ENCODE assay signal across 17 cellular contexts in genomic region chr1:181064030-181064594, GRCh38. TPM values are rescaled to one million over a fixed set of nuclear protein-coding genes. Genes with fewer than 3 reads are reported as not detected.
DNase-seq lines count a peak whose midpoint lies in the region; ATAC-seq and TF ChIP-seq lines count a peak whose summit lies in the region.
"Had no signal": no experiment of that assay in that cellular context is flagged by ENCODE, and none has a peak within 500 bp of the region (broad histone marks: within the 10 kb centered on the region; RNA-seq: fewer than 3 reads in every experiment).

No MANE protein-coding gene starts in this region.

- peaks cover 25% of the 10 kb centered on the region for H3K4me1 Mint-ChIP-seq in activated naive CD8-positive, alpha-beta T cell treated with anti-CD3 and anti-CD28 coated beads, Interleukin-2, amount 50 U/mL, for 24 hours

- H3K27me3 ChIP-seq in BLaER1 treated with 17β-estradiol and CSF1 and Interleukin-3, amounts not matched to agents 10 nM and 100 nM: no peaks in the 10 kb centered on the region
- H3K27me3 ChIP-seq in Loucy (ENCODE audit: insufficient read depth, low read length, poor library complexity, severe bottlenecking) (no peaks in the 10 kb centered on the region), hepatocyte (no peaks in the 10 kb centered on the region)
- H3K27me3 ChIP-seq: brain microvascular endothelial cell, uterus had no signal

- H3K4me1 ChIP-seq in BLaER1 treated with 17β-estradiol and CSF1 and Interleukin-3, amounts not matched to agents 10 nM and 100 nM: peaks cover 37 to 56% (median 47%) of the 10 kb centered on the region in 10 experiments
- H3K4me1 ChIP-seq in Loucy (ENCODE audit: insufficient read depth, low read length, poor library complexity, severe bottlenecking): peaks cover 33% of the 10 kb centered on the region
- peaks cover 4% of the 10 kb centered on the region for H3K4me1 ChIP-seq in hepatocyte (ENCODE audit: insufficient read depth)
- H3K4me1 ChIP-seq: uterus had no signal

- no peak overlapping the region for H3K4me3 ChIP-seq in BLaER1 treated with 17β-estradiol and CSF1 and Interleukin-3, amounts not matched to agents 10 nM and 100 nM
- no peak overlapping the region for H3K4me3 ChIP-seq in Loucy (ENCODE audit: low read length, poor library complexity, severe bottlenecking)
- H3K4me3 ChIP-seq in hepatocyte: no peak overlapping the region
- H3K4me3 ChIP-seq: GM23248, SK-N-MC, uterus had no signal

- WGBS in hepatocyte (ENCODE audit: low lambda C conversion rate, missing lambda C conversion rate): 22% methylated on average over 6 of the region's 6 CpGs

- TF ChIP-seq CTCF in Loucy (conservative IDR thresholded peaks at IDR 0.05; ENCODE audit: low read length) (no peak), hepatocyte (IDR thresholded peaks at IDR 0.05; ENCODE audit: poor library complexity) (no peak), omental fat pad (IDR thresholded peaks at IDR 0.05) (no peak)

- H3K9ac ChIP-seq in BLaER1 treated with 17β-estradiol and CSF1 and Interleukin-3, amounts not matched to agents 10 nM and 100 nM: peak overlapping the region in 8 of 11 experiments; percentile 30 to 89 (median 78); a peak in 9 of 22 replicates
- H3K9ac ChIP-seq in Loucy (ENCODE audit: low read depth, low read length, poor library complexity, severe bottlenecking): peak overlapping the region; percentile 62

- peak overlapping the region; percentile 73 to 98 (median 92); a peak in 20 of 22 replicates for H3K27ac ChIP-seq in BLaER1 treated with 17β-estradiol and CSF1 and Interleukin-3, amounts not matched to agents 10 nM and 100 nM
- peak overlapping the region; percentile 2 for H3K27ac ChIP-seq in hepatocyte
- H3K27ac ChIP-seq: brain microvascular endothelial cell, SK-N-MC, uterus had no signal

- H2AFZ ChIP-seq in Loucy (ENCODE audit: low read length) (peak overlapping the region; percentile 43; the same call in 1 of the 2 replicates), hepatocyte (no peak overlapping the region)

- no peaks in the 10 kb centered on the region; a peak in 1 of 22 replicates for H4K20me1 ChIP-seq in BLaER1 treated with 17β-estradiol and CSF1 and Interleukin-3, amounts not matched to agents 10 nM and 100 nM
- no peaks in the 10 kb centered on the region for H4K20me1 ChIP-seq in Loucy (ENCODE audit: insufficient read depth, low read length, poor library complexity, severe bottlenecking)
- no peaks in the 10 kb centered on the region for H4K20me1 ChIP-seq in hepatocyte (ENCODE audit: insufficient read depth, poor library complexity, severe bottlenecking)

- no peaks in the 10 kb centered on the region for H3K79me2 ChIP-seq in Loucy (ENCODE audit: insufficient read depth, low read length)
- no peaks in the 10 kb centered on the region for H3K79me2 ChIP-seq in hepatocyte

- H3F3A ChIP-seq in Loucy (ENCODE audit: low read depth): peaks cover 7% of the 10 kb centered on the region; the same call in 1 of the 2 replicates

- H3K27ac Mint-ChIP-seq in activated naive CD8-positive, alpha-beta T cell treated with anti-CD3 and anti-CD28 coated beads, Interleukin-2, amount 50 U/mL, for 24 hours: peak overlapping the region; percentile 71

- H3K4me3 Mint-ChIP-seq in activated naive CD8-positive, alpha-beta T cell treated with anti-CD3 and anti-CD28 coated beads, Interleukin-2, amount 50 U/mL, for 24 hours: no peak overlapping the region

- peaks cover 0 to 10% (median 5%) of the 10 kb centered on the region in 11 experiments; a peak in 10 of 22 replicates for H3K36me3 ChIP-seq in BLaER1 treated with 17β-estradiol and CSF1 and Interleukin-3, amounts not matched to agents 10 nM and 100 nM
- H3K36me3 ChIP-seq in Loucy (ENCODE audit: insufficient read depth, low read length) (no peaks in the 10 kb centered on the region), hepatocyte (replicated peaks; ENCODE audit: insufficient read depth, low read depth) (no peaks in the 10 kb centered on the region)
- H3K36me3 ChIP-seq: brain microvascular endothelial cell, uterus had no signal

- H3K36me3 Mint-ChIP-seq in activated naive CD8-positive, alpha-beta T cell treated with anti-CD3 and anti-CD28 coated beads, Interleukin-2, amount 50 U/mL, for 24 hours (ENCODE audit: low read depth): peaks cover 10% of the 10 kb centered on the region
- H3K36me3 Mint-ChIP-seq: stimulated activated effector memory CD8-positive, alpha-beta T cell treated with anti-CD3 and anti-CD28 coated beads, Interleukin-12 subunit alpha, Interleukin-12 subunit beta, amount 100 ng/mL, for 72 hours had no signal

- H3K9me3 ChIP-seq in BLaER1 treated with 17β-estradiol and CSF1 and Interleukin-3, amounts not matched to agents 10 nM and 100 nM (replicated peaks in 1 of 11): peaks cover 9 to 24% (median 19%) of the 10 kb centered on the region in 11 experiments
- H3K9me3 ChIP-seq in Loucy (ENCODE audit: insufficient read depth, low read depth, low read length) (peaks cover 6% of the 10 kb centered on the region; the same call in 1 of the 2 replicates), hepatocyte (ENCODE audit: low read depth) (no peaks in the 10 kb centered on the region)
- H3K9me3 ChIP-seq: uterus had no signal

- no peak for ATAC-seq in activated naive CD8-positive, alpha-beta T cell treated with anti-CD3 and anti-CD28 coated beads, Interleukin-2, amount 50 U/mL, for 24 hours
- ATAC-seq in omental fat pad (ENCODE audit: low FRiP score): no peak
- ATAC-seq: stimulated activated effector memory CD8-positive, alpha-beta T cell treated with anti-CD3 and anti-CD28 coated beads, Interleukin-12 subunit alpha, Interleukin-12 subunit beta, amount 100 ng/mL, for 72 hours had no signal

- H3K27me3 Mint-ChIP-seq in activated naive CD8-positive, alpha-beta T cell treated with anti-CD3 and anti-CD28 coated beads, Interleukin-2, amount 50 U/mL, for 24 hours: no peaks in the 10 kb centered on the region

- peak overlapping the region; percentile 41 to 92 (median 87) for H3K4me2 ChIP-seq in BLaER1 treated with 17β-estradiol and CSF1 and Interleukin-3, amounts not matched to agents 10 nM and 100 nM
- H3K4me2 ChIP-seq in Loucy (ENCODE audit: low read depth, low read length, poor library complexity, severe bottlenecking) (no peak overlapping the region), hepatocyte (peak overlapping the region; percentile 42)

- no peaks in the 10 kb centered on the region for H3K9me2 ChIP-seq in Loucy (replicated peaks; ENCODE audit: low read depth, low read length)
- no peaks in the 10 kb centered on the region for H3K9me2 ChIP-seq in hepatocyte (replicated peaks; ENCODE audit: insufficient read depth)

- peaks cover 7% of the 10 kb centered on the region for H3K9me3 Mint-ChIP-seq in activated naive CD8-positive, alpha-beta T cell treated with anti-CD3 and anti-CD28 coated beads, Interleukin-2, amount 50 U/mL, for 24 hours

- no peak for DNase-seq in activated naive CD8-positive, alpha-beta T cell treated with anti-CD3 and anti-CD28 coated beads, Interleukin-2, amount 50 U/mL, for 24 hours
- DNase-seq in hepatocyte (ENCODE audit: low spot score) (no peak), omental fat pad (ENCODE audit: low spot score) (no peak), occipital lobe (lab: John Stamatoyannopoulos, UW) (no peak), anterior cingulate cortex (lab: John Stamatoyannopoulos, UW) (no peak)
- no peak for DNase-seq in stimulated activated naive CD4-positive, alpha-beta T cell treated with Interleukin-2 at 50 U/mL for 16 hours (lab: John Stamatoyannopoulos, UW)
- DNase-seq: activated gamma-delta T cell treated with Interleukin-2 at 50 U/mL for 16 hours; brain microvascular endothelial cell; effector CD4-positive, alpha-beta T cell; GM23248; NCI-H1105 treated with DMSO at 0.1 percent for 48 hours; nucleus accumbens; uterus had no signal

RNA-seq across cellular contexts. Expression of gene IER5, which starts 24.4 kb away (rescaled TPM):
- total RNA-seq in hepatocyte (13.0 and 16.6 TPM in 2 replicates), omental fat pad (10 to 100 TPM in 2 of 4 donors, 1 to 10 TPM in 2; 6.7 to 45.4 (median 19.5) TPM), occipital lobe (29.0 TPM)
- polyA plus RNA-seq in hepatocyte: 18.2 and 23.1 TPM in 2 replicates

RNA-seq across cellular contexts. Expression of gene MR1, which starts 30.3 kb away (rescaled TPM):
- total RNA-seq in hepatocyte (7.8 and 8.9 TPM in 2 replicates), omental fat pad (10 to 100 TPM; 12.5 to 16.2 (median 13.1) TPM), occipital lobe (0.62 TPM)
- polyA plus RNA-seq in hepatocyte: 8.8 and 10.6 TPM in 2 replicates

RNA-seq across cellular contexts. Expression of gene STX6, which starts 41.4 kb away (rescaled TPM):
- total RNA-seq in hepatocyte (18.5 and 19.2 TPM in 2 replicates), omental fat pad (10 to 100 TPM; 17.7 to 25.2 (median 24.1) TPM), occipital lobe (86.9 TPM)
- 10.3 and 10.7 TPM in 2 replicates for polyA plus RNA-seq in hepatocyte
